Comparison of ENCODE assay signal across 19 cellular contexts in genomic region chr13:114164681-114165429, GRCh38. TPM values are rescaled to one million over a fixed set of nuclear protein-coding genes. Genes with fewer than 3 reads are reported as not detected.
"Had no signal": no experiment of that assay in that cellular context is flagged by ENCODE, and none has a peak within 500 bp of the region (broad histone marks: within the 10 kb centered on the region; RNA-seq: fewer than 3 reads in every experiment).

No MANE protein-coding gene starts in this region.

- H3K4me3 Mint-ChIP-seq: activated naive CD8-positive, alpha-beta T cell treated with anti-CD3 and anti-CD28 coated beads for 36 hours; nephron progenitor cell had no signal

- H3K9me3 ChIP-seq: ovary, right lobe of liver, stomach had no signal

- H3K27ac Mint-ChIP-seq: activated naive CD8-positive, alpha-beta T cell treated with anti-CD3 and anti-CD28 coated beads for 36 hours; nephron progenitor cell had no signal

- H3K9me3 Mint-ChIP-seq: nephron progenitor cell had no signal

- ATAC-seq: right lobe of liver had no signal

- H3K27me3 Mint-ChIP-seq: activated naive CD8-positive, alpha-beta T cell treated with anti-CD3 and anti-CD28 coated beads for 36 hours had no signal

- H3K4me3 ChIP-seq: lung, ovary, right lobe of liver, stomach had no signal

- H3K36me3 ChIP-seq: ovary, right lobe of liver, stomach had no signal

- H3K27me3 ChIP-seq: ovary, right lobe of liver had no signal

- H3K27ac ChIP-seq: ovary, right lobe of liver, stomach had no signal

- H3K4me1 ChIP-seq: right lobe of liver had no signal

- DNase-seq: activated naive CD8-positive, alpha-beta T cell treated with anti-CD3 and anti-CD28 coated beads for 36 hours; amniotic stem cell; erythroblast; foreskin melanocyte; glutamatergic neuron; hippocampal formation; islet precursor cell; nephron progenitor cell; ovary; right lobe of liver; small intestine; stimulated activated CD4-positive, alpha-beta T cell treated with anti-CD3 and anti-CD28 coated beads, Interleukin-15, amount 100 ng/mL, for 24 hours; stimulated activated CD4-positive, alpha-beta T cell treated with anti-CD3 and anti-CD28 coated beads, Interleukin-2, amount 100 ng/mL, for 48 hours; stomach; trophoblast cell had no signal

RNA-seq across cellular contexts. Expression of gene CFAP97D2, which starts 14.2 kb away (rescaled TPM):
- total RNA-seq: activated CD8-positive, alpha-beta memory T cell treated with anti-CD3 and anti-CD28 coated beads for 36 hours; activated naive CD8-positive, alpha-beta T cell treated with anti-CD3 and anti-CD28 coated beads for 36 hours; pulmonary artery endothelial cell; right lobe of liver; stomach; temporal lobe had no signal
